In the genomic region with DNA sequence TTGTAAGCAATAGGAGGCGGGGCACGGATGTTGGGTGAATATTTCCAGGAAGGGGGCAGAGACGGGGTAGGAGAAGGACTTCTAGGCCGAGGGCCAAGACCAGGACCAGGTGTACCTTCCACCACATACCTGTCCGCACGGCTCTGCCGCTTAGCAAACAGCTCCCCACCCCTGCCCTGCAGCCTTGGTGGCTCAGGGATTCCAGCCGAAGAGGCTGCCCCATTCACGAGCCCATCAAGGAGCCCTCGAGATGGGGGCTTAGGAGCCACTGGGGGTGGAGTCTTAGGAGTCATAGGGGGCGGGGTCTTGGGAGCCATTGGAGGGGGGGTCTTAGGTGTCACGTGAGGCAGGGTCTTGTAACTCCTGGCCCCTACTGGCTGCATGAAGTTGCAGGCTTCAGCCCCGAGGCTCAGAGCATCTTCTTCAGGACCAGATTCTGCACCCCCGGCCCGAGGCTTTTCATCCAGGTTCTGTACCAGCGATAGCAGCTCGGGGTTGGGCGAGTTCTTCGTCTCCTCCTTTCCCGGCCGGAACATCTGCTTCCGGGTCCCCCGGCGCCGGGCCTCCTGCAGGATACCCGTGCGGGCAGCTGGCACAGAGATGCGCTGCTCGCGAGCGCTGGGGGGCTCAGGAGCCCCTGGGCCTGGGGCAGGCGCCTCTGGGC, we compare ENCODE assay signal across 8 cellular contexts. TPM values are rescaled to one million over a fixed set of nuclear protein-coding genes. Genes with fewer than 3 reads are reported as not detected.
A peak's percentile ranks its signal among the peaks of the same experiment; 100 is the strongest.
DNase-seq lines count a peak whose midpoint lies in the region; ATAC-seq and TF ChIP-seq lines count a peak whose summit lies in the region.

No MANE protein-coding gene starts in this region.

- WGBS in HUES64: 85% methylated on average over 32 of the region's 32 CpGs
- no CpG with 5 or more reads among the region's 32 CpGs for WGBS in neuronal stem cell (ENCODE audit: extremely low coverage in 2 of 2, insufficient read length in 2 of 2, insufficient replicate concordance in 1 of 2), 2 donors

- peak overlapping the region; percentile 82 for H3K14ac ChIP-seq in neuronal stem cell (ENCODE audit: low read length)

- H3K9me3 ChIP-seq in HUES64 (ENCODE audit: insufficient read depth, low read depth, low read length): no peaks in the 10 kb centered on the region
- no peaks in the 10 kb centered on the region for H3K9me3 ChIP-seq in neuronal stem cell (replicated peaks in 1 of 2; ENCODE audit: control insufficient read depth in 2 of 2, insufficient read depth in 1 of 2, low read depth in 1 of 2, low read length in 2 of 2)

- peak overlapping the region; percentile 95 for H2BK5ac ChIP-seq in neuronal stem cell (ENCODE audit: low read length)

- peak overlapping the region; percentile 97 for H3K18ac ChIP-seq in neuronal stem cell (ENCODE audit: low read length)

- H2BK120ac ChIP-seq in neuronal stem cell (ENCODE audit: low read depth, low read length): peak overlapping the region; percentile 64

- H4K8ac ChIP-seq in neuronal stem cell (ENCODE audit: low read depth, low read length): no peak overlapping the region

- TF ChIP-seq CTCF in AG09309 (IDR thresholded peaks at IDR 0.05; ENCODE audit: control insufficient read depth, insufficient read depth, low read depth, low read length, missing control alignments): no peak

- H2AK5ac ChIP-seq in neuronal stem cell (ENCODE audit: low read depth, low read length): peak overlapping the region; percentile 91

- H3K9ac ChIP-seq in HUES64 (ENCODE audit: low read depth, low read length): peak overlapping the region; percentile 27; the same call in 1 of the 2 replicates
- H3K9ac ChIP-seq in neuronal stem cell (ENCODE audit: low read depth, low read length, poor library complexity): peak overlapping the region; percentile 79

- H3K4me1 ChIP-seq in HUES64 (ENCODE audit: insufficient read depth, low read length) (0 out of 2 replicates have a peak, but pooled peaks cover 4% of the 10 kb centered on the region), neuronal stem cell (ENCODE audit: control insufficient read depth in 2 of 2, insufficient read depth in 1 of 2, low read depth in 1 of 2, low read length in 2 of 2) (peaks cover 0 to 22% of the 10 kb centered on the region in 2 donors)

- peak overlapping the region; percentile 95 for H2AFZ ChIP-seq in neuronal stem cell (ENCODE audit: low read length)

- H3K79me1 ChIP-seq in neuronal stem cell (ENCODE audit: low read depth, low read length): peaks cover 1% of the 10 kb centered on the region

- peak overlapping the region; percentile 86 for H4K91ac ChIP-seq in neuronal stem cell (ENCODE audit: low read depth, low read length, poor library complexity)

- DNase-seq in AG09309 (ENCODE audit: low read depth): no peak
- peak; percentile 16 for DNase-seq in activated naive CD4-positive, alpha-beta T cell treated with Interleukin-2 at 50 U/mL for 16 hours
- DNase-seq in germinal center (ENCODE audit: low spot score): peak; percentile 58
- peak; percentile 81 for DNase-seq in neuronal stem cell (ENCODE audit: low spot score)

- H3K27me3 ChIP-seq in HUES64 (ENCODE audit: insufficient read depth, low read length) (no peaks in the 10 kb centered on the region), neuronal stem cell (ENCODE audit: control insufficient read depth in 3 of 3, insufficient read depth in 3 of 3, low read depth in 1 of 3, low read length in 3 of 3) (no peaks in the 10 kb centered on the region)

- H3K23ac ChIP-seq in neuronal stem cell (ENCODE audit: low read depth, low read length, poor library complexity): peak overlapping the region; percentile 69

- peak overlapping the region; percentile 98 for H2BK15ac ChIP-seq in neuronal stem cell (ENCODE audit: low read length)

- H3K27ac ChIP-seq in HUES64 (ENCODE audit: low read depth, low read length) (no peak overlapping the region), neuronal stem cell (replicated peaks; ENCODE audit: low read length) (peak overlapping the region; percentile 47)

- H3K4me3 ChIP-seq in AG09309 (ENCODE audit: control insufficient read depth, low read depth, low read length) (peak overlapping the region; percentile 48), HUES64 (ENCODE audit: low read length) (peak overlapping the region; percentile 58), neuronal stem cell (ENCODE audit: low read length in 2 of 2) (peak overlapping the region; percentile 55 to 85)

- H3K36me3 ChIP-seq in HUES64 (ENCODE audit: insufficient read depth, low read length): no peaks in the 10 kb centered on the region
- no peaks in the 10 kb centered on the region for H3K36me3 ChIP-seq in neuronal stem cell (replicated peaks in 1 of 2; ENCODE audit: control insufficient read depth in 2 of 2, insufficient read depth in 2 of 2, low read length in 2 of 2)

- H3K4me2 ChIP-seq in neuronal stem cell (ENCODE audit: insufficient read depth, low read length, poor library complexity, severe bottlenecking): peak overlapping the region; percentile 92

- peak overlapping the region; percentile 27 for H2BK12ac ChIP-seq in neuronal stem cell (ENCODE audit: low read length)

- ATAC-seq in GM21717 (IDR thresholded peaks at IDR 0.05; ENCODE audit: unreplicated experiment): no peak
- no peak for ATAC-seq in HG03378 (IDR thresholded peaks at IDR 0.05; ENCODE audit: unreplicated experiment)
- no peak for ATAC-seq in HG03442 (IDR thresholded peaks at IDR 0.05; ENCODE audit: unreplicated experiment)

- H3K4ac ChIP-seq in neuronal stem cell (ENCODE audit: low read length): peak overlapping the region; percentile 81

RNA-seq across cellular contexts. Expression of a gene that starts 6.1 kb away (rescaled TPM):
- polyA plus RNA-seq in HUES64 (2013, experiment 1 of 2): 0.60 TPM
- 0.89 TPM for polyA plus RNA-seq in HUES64 (2013, experiment 2 of 2)
- 3.9 TPM for polyA plus RNA-seq in neuronal stem cell (2013, experiment 1 of 2)
- 4.0 TPM for polyA plus RNA-seq in neuronal stem cell (2013, experiment 2 of 2)

RNA-seq across cellular contexts. Expression of a gene that starts 8.5 kb away (rescaled TPM):
- 0.05 TPM for polyA plus RNA-seq in HUES64 (2013, experiment 1 of 2)
- polyA plus RNA-seq in HUES64 (2013, experiment 2 of 2): 0.19 TPM
- polyA plus RNA-seq in neuronal stem cell (2013, experiment 1 of 2): 0.04 TPM
- 0.04 TPM for polyA plus RNA-seq in neuronal stem cell (2013, experiment 2 of 2)

RNA-seq across cellular contexts. Expression of a gene that starts 50.6 kb away (rescaled TPM):
- 2.3 TPM for polyA plus RNA-seq in HUES64 (2013, experiment 1 of 2)
- 5.0 TPM for polyA plus RNA-seq in HUES64 (2013, experiment 2 of 2)
- polyA plus RNA-seq in neuronal stem cell (2013, experiment 1 of 2): 3.1 TPM
- 3.4 TPM for polyA plus RNA-seq in neuronal stem cell (2013, experiment 2 of 2)

RNA-seq across cellular contexts. Expression of a gene that starts 56.2 kb away (rescaled TPM):
- polyA plus RNA-seq in HUES64 (2013, experiment 1 of 2): 27.0 TPM
- polyA plus RNA-seq in HUES64 (2013, experiment 2 of 2): 28.4 TPM
- polyA plus RNA-seq in neuronal stem cell (2013, experiment 1 of 2): 80.7 TPM
- 79.9 TPM for polyA plus RNA-seq in neuronal stem cell (2013, experiment 2 of 2)
